In genomic region chrX:97175147-97175546, GRCh38 we compare ENCODE assay signal across 2 cellular contexts.
TF ChIP-seq lines count a peak whose summit lies in the region.

No MANE protein-coding gene starts in this region.

TF ChIP-seq in GM12878, 131 proteins besides CTCF, POLR2A, EP300 and RAD21 (continued from another document):
- TF ChIP-seq EZH2 (IDR thresholded peaks at IDR 0.05; ENCODE audit: borderline replicate concordance, control insufficient read depth, low read depth, low read length) (no peak), TCF12 (IDR thresholded peaks at IDR 0.05; ENCODE audit: low read depth, low read length) (no peak), YBX1 (IDR thresholded peaks at IDR 0.05) (no peak), USF2 (IDR thresholded peaks at IDR 0.05; ENCODE audit: borderline replicate concordance, low read depth, low read length) (no peak)

TF ChIP-seq in neural cell, 6 proteins besides CTCF, POLR2A, EP300 and RAD21 (continued from another document):
- TF ChIP-seq, protein P1, sequence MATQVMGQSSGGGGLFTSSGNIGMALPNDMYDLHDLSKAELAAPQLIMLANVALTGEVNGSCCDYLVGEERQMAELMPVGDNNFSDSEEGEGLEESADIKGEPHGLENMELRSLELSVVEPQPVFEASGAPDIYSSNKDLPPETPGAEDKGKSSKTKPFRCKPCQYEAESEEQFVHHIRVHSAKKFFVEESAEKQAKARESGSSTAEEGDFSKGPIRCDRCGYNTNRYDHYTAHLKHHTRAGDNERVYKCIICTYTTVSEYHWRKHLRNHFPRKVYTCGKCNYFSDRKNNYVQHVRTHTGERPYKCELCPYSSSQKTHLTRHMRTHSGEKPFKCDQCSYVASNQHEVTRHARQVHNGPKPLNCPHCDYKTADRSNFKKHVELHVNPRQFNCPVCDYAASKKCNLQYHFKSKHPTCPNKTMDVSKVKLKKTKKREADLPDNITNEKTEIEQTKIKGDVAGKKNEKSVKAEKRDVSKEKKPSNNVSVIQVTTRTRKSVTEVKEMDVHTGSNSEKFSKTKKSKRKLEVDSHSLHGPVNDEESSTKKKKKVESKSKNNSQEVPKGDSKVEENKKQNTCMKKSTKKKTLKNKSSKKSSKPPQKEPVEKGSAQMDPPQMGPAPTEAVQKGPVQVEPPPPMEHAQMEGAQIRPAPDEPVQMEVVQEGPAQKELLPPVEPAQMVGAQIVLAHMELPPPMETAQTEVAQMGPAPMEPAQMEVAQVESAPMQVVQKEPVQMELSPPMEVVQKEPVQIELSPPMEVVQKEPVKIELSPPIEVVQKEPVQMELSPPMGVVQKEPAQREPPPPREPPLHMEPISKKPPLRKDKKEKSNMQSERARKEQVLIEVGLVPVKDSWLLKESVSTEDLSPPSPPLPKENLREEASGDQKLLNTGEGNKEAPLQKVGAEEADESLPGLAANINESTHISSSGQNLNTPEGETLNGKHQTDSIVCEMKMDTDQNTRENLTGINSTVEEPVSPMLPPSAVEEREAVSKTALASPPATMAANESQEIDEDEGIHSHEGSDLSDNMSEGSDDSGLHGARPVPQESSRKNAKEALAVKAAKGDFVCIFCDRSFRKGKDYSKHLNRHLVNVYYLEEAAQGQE (IDR thresholded peaks at IDR 0.05; ENCODE audit: borderline replicate concordance), result no peak
- no peak for TF ChIP-seq POLR2AphosphoS5 (IDR thresholded peaks at IDR 0.05)
- no peak for TF ChIP-seq SMC3 (conservative IDR thresholded peaks at IDR 0.05; ENCODE audit: poor library complexity)
- no peak for TF ChIP-seq EZH2 (IDR thresholded peaks at IDR 0.05; ENCODE audit: borderline replicate concordance, insufficient read depth, low read length, poor library complexity, severe bottlenecking)
